ENCODE assay signal across 8 cellular contexts in genomic region chr19:6056801-6057650, GRCh38. TPM values are rescaled to one million over a fixed set of nuclear protein-coding genes. Genes with fewer than 3 reads are reported as not detected.
A peak's percentile ranks its signal among the peaks of the same experiment; 100 is the strongest.
DNase-seq lines count a peak whose midpoint lies in the region; ATAC-seq and TF ChIP-seq lines count a peak whose summit lies in the region.

No MANE protein-coding gene starts in this region.

- H3K4me3 ChIP-seq in fibroblast of mammary gland (ENCODE audit: control insufficient read depth, low read depth, low read length) = peak overlapping the region; percentile 21

- H3K36me3 Mint-ChIP-seq in CD14-positive monocyte (peaks cover 8 to 36% of the 10 kb centered on the region in 2 donors), neural crest cell (ENCODE audit: low read depth) (peaks cover 3% of the 10 kb centered on the region)

- peaks cover 0 to 3% (median 0%) of the 10 kb centered on the region in 7 donors for H3K9me3 Mint-ChIP-seq in CD14-positive monocyte
- no peaks in the 10 kb centered on the region for H3K9me3 Mint-ChIP-seq in neural crest cell

- H3K4me3 Mint-ChIP-seq in CD14-positive monocyte (peak overlapping the region; percentile 66 to 81), neural crest cell (peak overlapping the region; percentile 10)

- DNase-seq in CD14-positive monocyte (ENCODE audit: low spot score) (peak; percentile 95), LHCN-M2 (ENCODE audit: low read depth) (peak; percentile 93), T1000 (lab: John Stamatoyannopoulos, UW) (peak; percentile 62), fibroblast of mammary gland (ENCODE audit: low read depth) (peak; percentile 97), neural crest cell (ENCODE audit: low read depth, low spot score) (no peak)

- H3K4me1 Mint-ChIP-seq in CD14-positive monocyte (peaks cover 65% of the 10 kb centered on the region), neural crest cell (peaks cover 27% of the 10 kb centered on the region)

- H3K27me3 Mint-ChIP-seq in CD14-positive monocyte (ENCODE audit: low read depth in 3 of 3) (peaks cover 0 to 9% (median under 1%) of the 10 kb centered on the region in 3 donors), neural crest cell (ENCODE audit: low read depth) (no peaks in the 10 kb centered on the region)

- intact Hi-C loops in CD14-positive monocyte (cut with micrococcal nuclease) = loop anchor here in 1 of 2 donors (1.0 to 10.0 kb wide), 2 partner anchors 10 to 152 kb away; partner anchors contain the start of genes NDUFA11 and VMAC

- ATAC-seq in GM18517 (IDR thresholded peaks at IDR 0.05; ENCODE audit: unreplicated experiment) (no peak), GM18873 (IDR thresholded peaks at IDR 0.05; ENCODE audit: low FRiP score, unreplicated experiment) (no peak), GM21381 (IDR thresholded peaks at IDR 0.05; ENCODE audit: unreplicated experiment) (no peak)

- TF ChIP-seq CTCF in CD14-positive monocyte (IDR thresholded peaks at IDR 0.05) (no peak), fibroblast of mammary gland (conservative IDR thresholded peaks at IDR 0.05; ENCODE audit: control insufficient read depth, insufficient read depth, low read depth, low read length) (no peak), neural crest cell (conservative IDR thresholded peaks at IDR 0.05) (no peak)

- peak overlapping the region; percentile 98 to 100 (median 99) for H3K27ac Mint-ChIP-seq in CD14-positive monocyte
- peak overlapping the region; percentile 83 for H3K27ac Mint-ChIP-seq in neural crest cell (ENCODE audit: unreplicated experiment)

RNA-seq across cellular contexts. Expression of gene RFX2, which starts 53.3 kb away (rescaled TPM):
- 1 to 10 TPM; 5.7 to 8.7 TPM for polyA plus RNA-seq in CD14-positive monocyte
- total RNA-seq in LHCN-M2 (2014; rRNA removed) = 4.1 and 5.7 TPM in 2 replicates
- polyA plus RNA-seq in LHCN-M2 (2012) = 4.9 TPM
- total RNA-seq in neural crest cell = 17.2 and 19.2 TPM in 2 replicates
